Comparison of ENCODE assay signal across 8 cellular contexts in genomic region chr9:128005938-128006337, GRCh38. TPM values are rescaled to one million over a fixed set of nuclear protein-coding genes. Genes with fewer than 3 reads are reported as not detected.
A peak's percentile ranks its signal among the peaks of the same experiment; 100 is the strongest.
DNase-seq lines count a peak whose midpoint lies in the region; ATAC-seq and TF ChIP-seq lines count a peak whose summit lies in the region.

No MANE protein-coding gene starts in this region.

- H2BK5ac ChIP-seq in H9 (ENCODE audit: insufficient read length, low read length) = no peak overlapping the region

- H3K36me3 ChIP-seq in lower lobe of right lung (no peaks in the 10 kb centered on the region), aorta (ENCODE audit: control insufficient read depth in 1 of 2, insufficient read depth in 2 of 2, low read length in 1 of 2) (no peaks in the 10 kb centered on the region)

- H3K27ac ChIP-seq in lower lobe of right lung = peak overlapping the region; percentile 36
- no peak overlapping the region for H3K27ac ChIP-seq in aorta (ENCODE audit: low read depth in 1 of 2, low read length in 2 of 2)
- H3K27ac ChIP-seq in H9 (ENCODE audit: insufficient read length, low read depth, low read length) = no peak overlapping the region

- H3T11ph ChIP-seq in H9 (ENCODE audit: low read length) = no peak overlapping the region

- no peak overlapping the region for H3K14ac ChIP-seq in H9 (ENCODE audit: insufficient read depth, low read length)

- H2BK12ac ChIP-seq in H9 (ENCODE audit: insufficient read length, low read depth, low read length) = no peak overlapping the region

- H3K23ac ChIP-seq in H9 (ENCODE audit: insufficient read length, low read depth, low read length) = no peak overlapping the region

- TF ChIP-seq CTCF in lower lobe of right lung (IDR thresholded peaks at IDR 0.05) (no peak), H9 (conservative IDR thresholded peaks at IDR 0.05) (no peak)

- intact Hi-C loops in lower lobe of right lung (cut with DNase I) (no loop called here), aorta (cut with DNase I) (no loop called here)

- H3K9me3 ChIP-seq in lower lobe of right lung = no peaks in the 10 kb centered on the region
- H3K9me3 ChIP-seq in aorta (ENCODE audit: control insufficient read depth, low read length) = no peaks in the 10 kb centered on the region
- no peaks in the 10 kb centered on the region for H3K9me3 ChIP-seq in H9 (ENCODE audit: control insufficient read depth, low read depth, low read length)

- no peak for DNase-seq in activated naive CD4-positive, alpha-beta T cell (lab: John Stamatoyannopoulos, UW)
- DNase-seq in activated CD4-positive, alpha-beta memory T cell treated with anti-CD3 and anti-CD28 coated beads, Interleukin-2, amount 10 ng/mL, durations not matched to agents 7 days and 5 days = no peak
- no peak for DNase-seq in lower lobe of right lung
- DNase-seq in aorta = peak; percentile 75 to 78
- no peak for DNase-seq in NCI-H345 (lab: John Stamatoyannopoulos, UW)
- no peak for DNase-seq in H9

- H3K79me2 ChIP-seq in H9 (ENCODE audit: insufficient read depth, low read length) = no peaks in the 10 kb centered on the region

- H3K4me3 ChIP-seq in lower lobe of right lung (no peak overlapping the region), aorta (ENCODE audit: low read length in 2 of 2) (no peak overlapping the region)

- peaks cover 74% of the 10 kb centered on the region for H3K4me1 Mint-ChIP-seq in activated naive CD4-positive, alpha-beta T cell treated with anti-CD3 and anti-CD28 coated beads, Interleukin-2, amount 50 U/mL, for 24 hours
- peaks cover 33% of the 10 kb centered on the region for H3K4me1 Mint-ChIP-seq in activated CD4-positive, alpha-beta memory T cell treated with anti-CD3 and anti-CD28 coated beads, Interleukin-2, amount 10 ng/mL, durations not matched to agents 7 days and 5 days
- peaks cover 13 to 24% of the 10 kb centered on the region in 2 experiments for H3K4me1 Mint-ChIP-seq in H9

- no peaks in the 10 kb centered on the region for H3K79me1 ChIP-seq in H9 (ENCODE audit: insufficient read depth, low read depth, low read length, poor library complexity, severe bottlenecking)

- H4K20me1 ChIP-seq in H9 (ENCODE audit: control insufficient read depth, insufficient read depth, insufficient read length) = no peaks in the 10 kb centered on the region

- no peak overlapping the region for H4K8ac ChIP-seq in H9 (replicated peaks; ENCODE audit: insufficient read length, low read depth, low read length)

- H3K18ac ChIP-seq in H9 (ENCODE audit: insufficient read length, low read depth, low read length) = no peak overlapping the region

- H2BK120ac ChIP-seq in H9 (ENCODE audit: low read depth, low read length, poor library complexity, severe bottlenecking) = no peak overlapping the region

- no peak overlapping the region for H2BK15ac ChIP-seq in H9 (ENCODE audit: low read depth, low read length)

- no peaks in the 10 kb centered on the region for H3K27me3 Mint-ChIP-seq in activated naive CD4-positive, alpha-beta T cell treated with anti-CD3 and anti-CD28 coated beads, Interleukin-2, amount 50 U/mL, for 24 hours
- peaks cover 2% of the 10 kb centered on the region for H3K27me3 Mint-ChIP-seq in activated CD4-positive, alpha-beta memory T cell treated with anti-CD3 and anti-CD28 coated beads, Interleukin-2, amount 10 ng/mL, durations not matched to agents 7 days and 5 days
- no peaks in the 10 kb centered on the region; the same call in 1 of the 2 replicates for H3K27me3 Mint-ChIP-seq in H9 (ENCODE audit: low read depth)

- H3K23me2 ChIP-seq in H9 (ENCODE audit: insufficient read length, low read depth, low read length, poor library complexity, severe bottlenecking) = no peaks in the 10 kb centered on the region

- no peak overlapping the region for H3K4me2 ChIP-seq in H9 (ENCODE audit: insufficient read depth, insufficient read length, low read length)

- WGBS in aorta, 2 donors = 76 to 77% methylated on average over 11 of the region's 11 CpGs
- no CpG with 5 or more reads among the region's 11 CpGs for WGBS in H9 (ENCODE audit: extremely low coverage, insufficient read length, low lambda C conversion rate)

- no peak overlapping the region for H2BK20ac ChIP-seq in H9 (ENCODE audit: low read depth, low read length, poor library complexity, severe bottlenecking)

- peak; percentile 46 to 48 for ATAC-seq in lower lobe of right lung
- ATAC-seq in aorta (ENCODE audit: low FRiP score) = peak; percentile 53
- ATAC-seq in GM21447 (IDR thresholded peaks at IDR 0.05; ENCODE audit: unreplicated experiment) = no peak

- no peak overlapping the region for H2AK5ac ChIP-seq in H9 (ENCODE audit: insufficient read length, low read length)

- H3K4me1 ChIP-seq in lower lobe of right lung = peaks cover 29% of the 10 kb centered on the region
- no peaks in the 10 kb centered on the region for H3K4me1 ChIP-seq in aorta (ENCODE audit: control insufficient read depth in 1 of 2, insufficient read depth in 2 of 2, low read length in 2 of 2)
- no peaks in the 10 kb centered on the region for H3K4me1 ChIP-seq in H9 (ENCODE audit: insufficient read depth, low read length)

- H2AFZ ChIP-seq in H9 (ENCODE audit: low read length) = no peak overlapping the region

- peak overlapping the region; percentile 57 for H3K4me3 Mint-ChIP-seq in activated naive CD4-positive, alpha-beta T cell treated with anti-CD3 and anti-CD28 coated beads, Interleukin-2, amount 50 U/mL, for 24 hours
- no peak overlapping the region for H3K4me3 Mint-ChIP-seq in activated CD4-positive, alpha-beta memory T cell treated with anti-CD3 and anti-CD28 coated beads, Interleukin-2, amount 10 ng/mL, durations not matched to agents 7 days and 5 days
- no peak overlapping the region for H3K4me3 Mint-ChIP-seq in H9

- H3K27me3 ChIP-seq in lower lobe of right lung (ENCODE audit: low read depth) (no peaks in the 10 kb centered on the region), aorta (ENCODE audit: control insufficient read depth in 1 of 2, insufficient read depth in 2 of 2, low read length in 1 of 2) (no peaks in the 10 kb centered on the region), H9 (ENCODE audit: insufficient read depth, low read length) (no peaks in the 10 kb centered on the region)

- POLR2A ChIA-PET in activated CD4-positive, alpha-beta memory T cell treated with anti-CD3 and anti-CD28 coated beads, Interleukin-2, amount 10 ng/mL, durations not matched to agents 7 days and 5 days (lab: Charles Lee) = interaction anchor here (1.3 to 5.8 kb wide), 5 partner anchors 12 to 36 kb away, joined by 4 to 67 read pairs (median 9); partner anchors contain the start of gene EEIG1

- no peak overlapping the region for H3K9ac ChIP-seq in H9 (ENCODE audit: extremely low read depth, insufficient read length, low read length)

- H3K27ac Mint-ChIP-seq in activated naive CD4-positive, alpha-beta T cell treated with anti-CD3 and anti-CD28 coated beads, Interleukin-2, amount 50 U/mL, for 24 hours = peak overlapping the region; percentile 82
- peak overlapping the region; percentile 49 for H3K27ac Mint-ChIP-seq in activated CD4-positive, alpha-beta memory T cell treated with anti-CD3 and anti-CD28 coated beads, Interleukin-2, amount 10 ng/mL, durations not matched to agents 7 days and 5 days
- no peak overlapping the region for H3K27ac Mint-ChIP-seq in H9

- H3K4ac ChIP-seq in H9 (ENCODE audit: low read depth, low read length) = no peak overlapping the region

- no peak overlapping the region for H4K91ac ChIP-seq in H9 (ENCODE audit: insufficient read length, low read depth, low read length)

- CTCF ChIA-PET in activated CD4-positive, alpha-beta memory T cell treated with anti-CD3 and anti-CD28 coated beads, Interleukin-2, amount 10 ng/mL, durations not matched to agents 7 days and 5 days (lab: Charles Lee) = interaction anchor here (0.7 to 2.6 kb wide), 4 partner anchors 9 to 30 kb away, joined by 3 to 7 read pairs (median 5); no protein-coding TSS in a partner anchor

- H3K36me3 Mint-ChIP-seq in activated naive CD4-positive, alpha-beta T cell treated with anti-CD3 and anti-CD28 coated beads, Interleukin-2, amount 50 U/mL, for 24 hours = peaks cover 3% of the 10 kb centered on the region
- peaks cover 6% of the 10 kb centered on the region for H3K36me3 Mint-ChIP-seq in activated CD4-positive, alpha-beta memory T cell treated with anti-CD3 and anti-CD28 coated beads, Interleukin-2, amount 10 ng/mL, durations not matched to agents 7 days and 5 days (ENCODE audit: low read depth)
- peaks cover 5 to 14% (median 7%) of the 10 kb centered on the region in 3 experiments; a peak in 5 of 7 replicates for H3K36me3 Mint-ChIP-seq in H9 (ENCODE audit: insufficient read depth in 1 of 3, low read depth in 3 of 3)

- no peak overlapping the region for H4K5ac ChIP-seq in H9 (ENCODE audit: insufficient read length, low read depth, low read length)

- no peak overlapping the region for H3K56ac ChIP-seq in H9 (ENCODE audit: insufficient read length, low read depth, low read length)

- no peaks in the 10 kb centered on the region for H3K9me3 Mint-ChIP-seq in activated naive CD4-positive, alpha-beta T cell treated with anti-CD3 and anti-CD28 coated beads, Interleukin-2, amount 50 U/mL, for 24 hours
- H3K9me3 Mint-ChIP-seq in activated CD4-positive, alpha-beta memory T cell treated with anti-CD3 and anti-CD28 coated beads, Interleukin-2, amount 10 ng/mL, durations not matched to agents 7 days and 5 days = peaks cover 3% of the 10 kb centered on the region
- H3K9me3 Mint-ChIP-seq in H9 = peaks cover 8 to 18% of the 10 kb centered on the region in 2 experiments

RNA-seq across cellular contexts. Expression of gene EEIG1, which starts 25.1 kb away (rescaled TPM):
- 100 to 1,000 TPM; 212 to 218 TPM for total RNA-seq in activated CD4-positive, alpha-beta memory T cell treated with anti-CD3 and anti-CD28 coated beads, Interleukin-2, amount 10 ng/mL, durations not matched to agents 7 days and 5 days
- total RNA-seq in lower lobe of right lung (36.0 TPM), aorta (10 to 100 TPM; 41.4 to 63.1 TPM), H9 (2021) (52.3 and 59.5 TPM in 2 replicates)
- polyA plus RNA-seq in aorta = 10 to 100 TPM in 1 of 2 donors, 1 to 10 TPM in 1; 7.9 to 22.0 TPM

Comparison
In these comparisons a context has a peak if more than half of its experiments do, and no peak if none do; other contexts are left out.
1. H3K27ac Mint-ChIP-seq: peak in activated naive CD4-positive, alpha-beta T cell treated with anti-CD3 and anti-CD28 coated beads, Interleukin-2, amount 50 U/mL, for 24 hours (single experiment) and activated CD4-positive, alpha-beta memory T cell treated with anti-CD3 and anti-CD28 coated beads, Interleukin-2, amount 10 ng/mL, durations not matched to agents 7 days and 5 days (single experiment); none in H9 (0 of 3).
2. DNase-seq: peak in aorta (2 of 2); none in activated naive CD4-positive, alpha-beta T cell (0 of 4), activated CD4-positive, alpha-beta memory T cell treated with anti-CD3 and anti-CD28 coated beads, Interleukin-2, amount 10 ng/mL, durations not matched to agents 7 days and 5 days (single experiment), lower lobe of right lung (single experiment), NCI-H345 (single experiment) and H9 (single experiment).